2 cellular contexts compared by ENCODE assay signal in genomic region chr20:36135159-36135558, GRCh38.
TF ChIP-seq lines count a peak whose summit lies in the region.

No MANE protein-coding gene starts in this region.

TF ChIP-seq in GM23338, 12 proteins besides CTCF, POLR2A, EP300 and RAD21:
- TF ChIP-seq NANOG (IDR thresholded peaks at IDR 0.05; ENCODE audit: borderline replicate concordance) = no peak
- no peak for TF ChIP-seq STAT1 (IDR thresholded peaks at IDR 0.05; ENCODE audit: unreplicated experiment)
- TF ChIP-seq, protein P1, sequence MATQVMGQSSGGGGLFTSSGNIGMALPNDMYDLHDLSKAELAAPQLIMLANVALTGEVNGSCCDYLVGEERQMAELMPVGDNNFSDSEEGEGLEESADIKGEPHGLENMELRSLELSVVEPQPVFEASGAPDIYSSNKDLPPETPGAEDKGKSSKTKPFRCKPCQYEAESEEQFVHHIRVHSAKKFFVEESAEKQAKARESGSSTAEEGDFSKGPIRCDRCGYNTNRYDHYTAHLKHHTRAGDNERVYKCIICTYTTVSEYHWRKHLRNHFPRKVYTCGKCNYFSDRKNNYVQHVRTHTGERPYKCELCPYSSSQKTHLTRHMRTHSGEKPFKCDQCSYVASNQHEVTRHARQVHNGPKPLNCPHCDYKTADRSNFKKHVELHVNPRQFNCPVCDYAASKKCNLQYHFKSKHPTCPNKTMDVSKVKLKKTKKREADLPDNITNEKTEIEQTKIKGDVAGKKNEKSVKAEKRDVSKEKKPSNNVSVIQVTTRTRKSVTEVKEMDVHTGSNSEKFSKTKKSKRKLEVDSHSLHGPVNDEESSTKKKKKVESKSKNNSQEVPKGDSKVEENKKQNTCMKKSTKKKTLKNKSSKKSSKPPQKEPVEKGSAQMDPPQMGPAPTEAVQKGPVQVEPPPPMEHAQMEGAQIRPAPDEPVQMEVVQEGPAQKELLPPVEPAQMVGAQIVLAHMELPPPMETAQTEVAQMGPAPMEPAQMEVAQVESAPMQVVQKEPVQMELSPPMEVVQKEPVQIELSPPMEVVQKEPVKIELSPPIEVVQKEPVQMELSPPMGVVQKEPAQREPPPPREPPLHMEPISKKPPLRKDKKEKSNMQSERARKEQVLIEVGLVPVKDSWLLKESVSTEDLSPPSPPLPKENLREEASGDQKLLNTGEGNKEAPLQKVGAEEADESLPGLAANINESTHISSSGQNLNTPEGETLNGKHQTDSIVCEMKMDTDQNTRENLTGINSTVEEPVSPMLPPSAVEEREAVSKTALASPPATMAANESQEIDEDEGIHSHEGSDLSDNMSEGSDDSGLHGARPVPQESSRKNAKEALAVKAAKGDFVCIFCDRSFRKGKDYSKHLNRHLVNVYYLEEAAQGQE (IDR thresholded peaks at IDR 0.05; ENCODE audit: unreplicated experiment) = no peak
- no peak for TF ChIP-seq ZNF331 (CRISPR knock-in tag; IDR thresholded peaks at IDR 0.05; ENCODE audit: low read depth)

TF ChIP-seq in K562, 482 proteins besides CTCF, POLR2A, EP300 and RAD21:
- TF ChIP-seq ZNF75A (CRISPR knock-in tag; IDR thresholded peaks at IDR 0.05) = no peak
- TF ChIP-seq RBM25 (IDR thresholded peaks at IDR 0.05; ENCODE audit: low read depth, low read length, severe bottlenecking) = peak; percentile 92
- 0 out of 2 replicates have a peak, but pooled peaks have one; percentile 9 for TF ChIP-seq BCOR (IDR thresholded peaks at IDR 0.05)
- no peak for TF ChIP-seq KDM5B (IDR thresholded peaks at IDR 0.05; ENCODE audit: insufficient replicate concordance, low read depth, low read length)
- no peak for TF ChIP-seq TRIM28 (IDR thresholded peaks at IDR 0.05)
- no peak for TF ChIP-seq RBM22 (IDR thresholded peaks at IDR 0.05; ENCODE audit: low read depth, low read length, poor library complexity, severe bottlenecking)
- peak in 1 of 2 experiments; percentile 43; a peak in 2 of 4 replicates for TF ChIP-seq KDM1A (IDR thresholded peaks at IDR 0.05)
- TF ChIP-seq, protein P2, sequence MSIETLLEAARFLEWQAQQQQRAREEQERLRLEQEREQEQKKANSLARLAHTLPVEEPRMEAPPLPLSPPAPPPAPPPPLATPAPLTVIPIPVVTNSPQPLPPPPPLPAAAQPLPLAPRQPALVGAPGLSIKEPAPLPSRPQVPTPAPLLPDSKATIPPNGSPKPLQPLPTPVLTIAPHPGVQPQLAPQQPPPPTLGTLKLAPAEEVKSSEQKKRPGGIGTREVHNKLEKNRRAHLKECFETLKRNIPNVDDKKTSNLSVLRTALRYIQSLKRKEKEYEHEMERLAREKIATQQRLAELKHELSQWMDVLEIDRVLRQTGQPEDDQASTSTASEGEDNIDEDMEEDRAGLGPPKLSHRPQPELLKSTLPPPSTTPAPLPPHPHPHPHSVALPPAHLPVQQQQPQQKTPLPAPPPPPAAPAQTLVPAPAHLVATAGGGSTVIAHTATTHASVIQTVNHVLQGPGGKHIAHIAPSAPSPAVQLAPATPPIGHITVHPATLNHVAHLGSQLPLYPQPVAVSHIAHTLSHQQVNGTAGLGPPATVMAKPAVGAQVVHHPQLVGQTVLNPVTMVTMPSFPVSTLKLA (conservative IDR thresholded peaks at IDR 0.05) = no peak
- TF ChIP-seq ESRRA (IDR thresholded peaks at IDR 0.05; ENCODE audit: borderline replicate concordance, low read depth) = peak; percentile 43; the same call in 1 of the 2 replicates
- TF ChIP-seq, protein P3, sequence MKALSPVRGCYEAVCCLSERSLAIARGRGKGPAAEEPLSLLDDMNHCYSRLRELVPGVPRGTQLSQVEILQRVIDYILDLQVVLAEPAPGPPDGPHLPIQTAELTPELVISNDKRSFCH (CRISPR knock-in tag; IDR thresholded peaks at IDR 0.05) = no peak
- TF ChIP-seq, protein P3 (tag; IDR thresholded peaks at IDR 0.05) = peak; percentile 63; the same call in 1 of the 2 replicates
- TF ChIP-seq HNRNPK (IDR thresholded peaks at IDR 0.05; ENCODE audit: low read depth, low read length, poor library complexity, severe bottlenecking) = no peak
- TF ChIP-seq, protein P4, sequence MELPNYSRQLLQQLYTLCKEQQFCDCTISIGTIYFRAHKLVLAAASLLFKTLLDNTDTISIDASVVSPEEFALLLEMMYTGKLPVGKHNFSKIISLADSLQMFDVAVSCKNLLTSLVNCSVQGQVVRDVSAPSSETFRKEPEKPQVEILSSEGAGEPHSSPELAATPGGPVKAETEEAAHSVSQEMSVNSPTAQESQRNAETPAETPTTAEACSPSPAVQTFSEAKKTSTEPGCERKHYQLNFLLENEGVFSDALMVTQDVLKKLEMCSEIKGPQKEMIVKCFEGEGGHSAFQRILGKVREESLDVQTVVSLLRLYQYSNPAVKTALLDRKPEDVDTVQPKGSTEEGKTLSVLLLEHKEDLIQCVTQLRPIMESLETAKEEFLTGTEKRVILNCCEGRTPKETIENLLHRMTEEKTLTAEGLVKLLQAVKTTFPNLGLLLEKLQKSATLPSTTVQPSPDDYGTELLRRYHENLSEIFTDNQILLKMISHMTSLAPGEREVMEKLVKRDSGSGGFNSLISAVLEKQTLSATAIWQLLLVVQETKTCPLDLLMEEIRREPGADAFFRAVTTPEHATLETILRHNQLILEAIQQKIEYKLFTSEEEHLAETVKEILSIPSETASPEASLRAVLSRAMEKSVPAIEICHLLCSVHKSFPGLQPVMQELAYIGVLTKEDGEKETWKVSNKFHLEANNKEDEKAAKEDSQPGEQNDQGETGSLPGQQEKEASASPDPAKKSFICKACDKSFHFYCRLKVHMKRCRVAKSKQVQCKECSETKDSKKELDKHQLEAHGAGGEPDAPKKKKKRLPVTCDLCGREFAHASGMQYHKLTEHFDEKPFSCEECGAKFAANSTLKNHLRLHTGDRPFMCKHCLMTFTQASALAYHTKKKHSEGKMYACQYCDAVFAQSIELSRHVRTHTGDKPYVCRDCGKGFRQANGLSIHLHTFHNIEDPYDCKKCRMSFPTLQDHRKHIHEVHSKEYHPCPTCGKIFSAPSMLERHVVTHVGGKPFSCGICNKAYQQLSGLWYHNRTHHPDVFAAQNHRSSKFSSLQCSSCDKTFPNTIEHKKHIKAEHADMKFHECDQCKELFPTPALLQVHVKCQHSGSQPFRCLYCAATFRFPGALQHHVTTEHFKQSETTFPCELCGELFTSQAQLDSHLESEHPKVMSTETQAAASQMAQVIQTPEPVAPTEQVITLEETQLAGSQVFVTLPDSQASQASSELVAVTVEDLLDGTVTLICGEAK (IDR thresholded peaks at IDR 0.05) = no peak
- TF ChIP-seq, protein P4 (CRISPR knock-in tag; IDR thresholded peaks at IDR 0.05) = no peak
